ENCODE assay signal across 1 cellular context in genomic region chr5:150642567-150642927, GRCh38.
A peak's percentile ranks its signal among the peaks of the same experiment; 100 is the strongest.
TF ChIP-seq lines count a peak whose summit lies in the region.

No MANE protein-coding gene starts in this region.

TF ChIP-seq in IMR-90, 13 proteins besides CTCF, POLR2A, EP300 and RAD21 (continued from another document):
- TF ChIP-seq FOS (IDR thresholded peaks at IDR 0.05; ENCODE audit: low read depth, low read length), result no peak
- TF ChIP-seq SMC3 (IDR thresholded peaks at IDR 0.05; ENCODE audit: low read depth, low read length), result peak; percentile 17; the same call in 1 of the 2 replicates
- no peak for TF ChIP-seq CHD1 (IDR thresholded peaks at IDR 0.05; ENCODE audit: low read depth, low read length)
- no peak for TF ChIP-seq MXI1 (IDR thresholded peaks at IDR 0.05; ENCODE audit: borderline replicate concordance, low read depth, low read length)
- TF ChIP-seq CEBPB (IDR thresholded peaks at IDR 0.05; ENCODE audit: low read depth, low read length), result no peak
- TF ChIP-seq MAZ (IDR thresholded peaks at IDR 0.05; ENCODE audit: borderline replicate concordance, low read depth, low read length), result peak; percentile 65
- TF ChIP-seq USF2 (IDR thresholded peaks at IDR 0.05; ENCODE audit: low read depth, low read length), result no peak
- no peak for TF ChIP-seq BHLHE40 (IDR thresholded peaks at IDR 0.05; ENCODE audit: low read depth, low read length)
- TF ChIP-seq RFX5 (IDR thresholded peaks at IDR 0.05; ENCODE audit: low read depth, low read length), result no peak
